ENCODE assay signal across 18 cellular contexts in genomic region chr12:3160081-3160480, GRCh38.
"Had no signal": no experiment of that assay in that cellular context is flagged by ENCODE, and none has a peak within 500 bp of the region (broad histone marks: within the 10 kb centered on the region; RNA-seq: fewer than 3 reads in every experiment).

No MANE protein-coding gene starts in this region.

- H3K4me1 Mint-ChIP-seq: activated CD8-positive, alpha-beta memory T cell treated with anti-CD3 and anti-CD28 coated beads, Interleukin-2, amount 10 ng/mL, durations not matched to agents 7 days and 5 days had no signal

- H3K4me3 ChIP-seq: heart left ventricle, left lung, suprapubic skin, upper lobe of left lung had no signal

- H3K27ac Mint-ChIP-seq: activated CD8-positive, alpha-beta memory T cell treated with anti-CD3 and anti-CD28 coated beads, Interleukin-2, amount 10 ng/mL, durations not matched to agents 7 days and 5 days; activated T-cell treated with anti-CD3 and anti-CD28 coated beads, Interleukin-2, amount 50 U/mL, for 24 hours; dendritic cell treated with granulocyte-macrophage colony-stimulating factor and Interleukin-4, amounts not matched to agents 40 ng/mL and 50 ng/mL, for 4 days; effector memory CD8-positive, alpha-beta T cell; T-helper 2 cell treated with Interferon-gamma antibody and Interleukin-4, amounts not matched to agents 5 μg/mL and 100 μg/mL, for 36 hours had no signal

- H3K36me3 ChIP-seq: heart left ventricle, left lung, suprapubic skin, upper lobe of left lung had no signal

- H3K9me3 ChIP-seq: heart left ventricle, left lung, suprapubic skin, upper lobe of left lung had no signal

- H3K36me3 Mint-ChIP-seq: activated CD8-positive, alpha-beta memory T cell treated with anti-CD3 and anti-CD28 coated beads, Interleukin-2, amount 10 ng/mL, durations not matched to agents 7 days and 5 days had no signal

- H3K27me3 ChIP-seq: heart left ventricle, left lung, suprapubic skin, upper lobe of left lung had no signal

- DNase-seq: activated CD4-positive, alpha-beta T cell treated with anti-CD3 and anti-CD28 coated beads, Interleukin-2, amount 50 U/mL, for 48 hours; activated CD8-positive, alpha-beta memory T cell treated with anti-CD3 and anti-CD28 coated beads, Interleukin-2, amount 10 ng/mL, durations not matched to agents 7 days and 5 days; activated gamma-delta T cell; activated T-cell treated with anti-CD3 and anti-CD28 coated beads, Interleukin-2, amount 50 U/mL, for 24 hours; central memory CD4-positive, alpha-beta T cell; effector memory CD8-positive, alpha-beta T cell; foreskin melanocyte; heart left ventricle; islet precursor cell; left lung; stimulated activated CD4-positive, alpha-beta T cell treated with anti-CD3 and anti-CD28 coated beads, Interleukin-4, amount 100 ng/mL, for 1 hour; stimulated activated CD8-positive, alpha-beta memory T cell treated with anti-CD3 and anti-CD28 coated beads, Interleukin-4, amount 100 ng/mL, for 48 hours; stimulated activated naive CD8-positive, alpha-beta T cell treated with anti-CD3 and anti-CD28 coated beads, Interleukin-15, Interleukin-2, amounts not matched to agents 100 U/mL and 50 U/mL, for 24 hours; upper lobe of left lung had no signal

- H3K4me3 Mint-ChIP-seq: activated CD8-positive, alpha-beta memory T cell treated with anti-CD3 and anti-CD28 coated beads, Interleukin-2, amount 10 ng/mL, durations not matched to agents 7 days and 5 days; activated T-cell treated with anti-CD3 and anti-CD28 coated beads, Interleukin-2, amount 50 U/mL, for 24 hours; dendritic cell treated with granulocyte-macrophage colony-stimulating factor and Interleukin-4, amounts not matched to agents 40 ng/mL and 50 ng/mL, for 4 days; effector memory CD8-positive, alpha-beta T cell; T-helper 2 cell treated with Interferon-gamma antibody and Interleukin-4, amounts not matched to agents 5 μg/mL and 100 μg/mL, for 36 hours had no signal

- ATAC-seq: activated CD4-positive, CD25-positive, alpha-beta regulatory T cell treated with anti-CD3 and anti-CD28 coated beads, Interleukin-2, amount 50 U/mL, for 24 hours; activated CD8-positive, alpha-beta memory T cell treated with anti-CD3 and anti-CD28 coated beads, Interleukin-2, amount 10 ng/mL, durations not matched to agents 7 days and 5 days; effector memory CD8-positive, alpha-beta T cell; heart left ventricle; left lung; stimulated activated naive CD8-positive, alpha-beta T cell treated with anti-CD3 and anti-CD28 coated beads, Interleukin-15, Interleukin-2, amounts not matched to agents 100 U/mL and 50 U/mL, for 24 hours had no signal

- H3K9me3 Mint-ChIP-seq: activated T-cell treated with anti-CD3 and anti-CD28 coated beads, Interleukin-2, amount 50 U/mL, for 24 hours; dendritic cell treated with granulocyte-macrophage colony-stimulating factor and Interleukin-4, amounts not matched to agents 40 ng/mL and 50 ng/mL, for 4 days; T-helper 2 cell treated with Interferon-gamma antibody and Interleukin-4, amounts not matched to agents 5 μg/mL and 100 μg/mL, for 36 hours had no signal

- H3K27ac ChIP-seq: left lung, suprapubic skin had no signal
